Comparison of ENCODE assay signal across 8 cellular contexts in genomic region chr6:31157543-31158139, GRCh38. TPM values are rescaled to one million over a fixed set of nuclear protein-coding genes. Genes with fewer than 3 reads are reported as not detected.
DNase-seq lines count a peak whose midpoint lies in the region; ATAC-seq and TF ChIP-seq lines count a peak whose summit lies in the region.

A gene with protein sequence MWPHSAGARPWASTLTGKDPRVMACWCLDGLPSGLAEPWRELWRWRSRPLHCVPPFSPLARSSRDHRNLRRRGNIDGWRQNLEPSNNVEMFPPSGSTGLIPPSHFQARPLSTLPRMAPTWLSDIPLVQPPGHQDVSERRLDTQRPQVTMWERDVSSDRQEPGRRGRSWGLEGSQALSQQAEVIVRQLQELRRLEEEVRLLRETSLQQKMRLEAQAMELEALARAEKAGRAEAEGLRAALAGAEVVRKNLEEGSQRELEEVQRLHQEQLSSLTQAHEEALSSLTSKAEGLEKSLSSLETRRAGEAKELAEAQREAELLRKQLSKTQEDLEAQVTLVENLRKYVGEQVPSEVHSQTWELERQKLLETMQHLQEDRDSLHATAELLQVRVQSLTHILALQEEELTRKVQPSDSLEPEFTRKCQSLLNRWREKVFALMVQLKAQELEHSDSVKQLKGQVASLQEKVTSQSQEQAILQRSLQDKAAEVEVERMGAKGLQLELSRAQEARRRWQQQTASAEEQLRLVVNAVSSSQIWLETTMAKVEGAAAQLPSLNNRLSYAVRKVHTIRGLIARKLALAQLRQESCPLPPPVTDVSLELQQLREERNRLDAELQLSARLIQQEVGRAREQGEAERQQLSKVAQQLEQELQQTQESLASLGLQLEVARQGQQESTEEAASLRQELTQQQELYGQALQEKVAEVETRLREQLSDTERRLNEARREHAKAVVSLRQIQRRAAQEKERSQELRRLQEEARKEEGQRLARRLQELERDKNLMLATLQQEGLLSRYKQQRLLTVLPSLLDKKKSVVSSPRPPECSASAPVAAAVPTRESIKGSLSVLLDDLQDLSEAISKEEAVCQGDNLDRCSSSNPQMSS (minus strand): TSS chr6:31157802. CDS start chr6:31157600, 202 bp downstream.

- POLR2A ChIA-PET in activated B cell treated with CpG ODN at 0.5 μM for 24 hours (lab: Charles Lee), result interaction anchor here (0.5 to 2.3 kb wide), 8 partner anchors 10 to 543 kb away, joined by 3 to 20 read pairs (median 4); partner anchors contain the start of gene HLA-C

- H3K4me1 ChIP-seq in heart left ventricle, result peaks cover 0 to 26% (median 15%) of the 10 kb centered on the region in 12 donors

- no peak for TF ChIP-seq POLR2A in heart left ventricle (IDR thresholded peaks at IDR 0.05)

- peaks cover 39% of the 10 kb centered on the region for H3K36me3 Mint-ChIP-seq in activated CD4-positive, alpha-beta T cell treated with anti-CD3 and anti-CD28 coated beads, Interleukin-2, amount 10 ng/mL, durations not matched to agents 24 days and 14 days (ENCODE audit: low read depth)
- H3K36me3 Mint-ChIP-seq in activated B cell treated with CpG ODN at 0.5 μM for 24 hours (ENCODE audit: low read depth), result peaks cover 26% of the 10 kb centered on the region

- H3K27me3 Mint-ChIP-seq in activated CD4-positive, alpha-beta T cell treated with anti-CD3 and anti-CD28 coated beads, Interleukin-2, amount 10 ng/mL, durations not matched to agents 24 days and 14 days, result peaks cover 3% of the 10 kb centered on the region
- H3K27me3 Mint-ChIP-seq in activated B cell treated with CpG ODN at 0.5 μM for 24 hours, result no peaks in the 10 kb centered on the region

- peak within 1 kb of the TSS in 11 of 12 donors; percentile 33 to 83 (median 59) for H3K27ac ChIP-seq in heart left ventricle

- 8 to 15% (median 11%) methylated on average over 14 of the region's 14 CpGs for WGBS in heart left ventricle, 4 donors

- no peaks in the 10 kb centered on the region for H3K9me3 ChIP-seq in heart left ventricle

- no peaks in the 10 kb centered on the region for H3K9me3 Mint-ChIP-seq in activated CD4-positive, alpha-beta T cell treated with anti-CD3 and anti-CD28 coated beads, Interleukin-2, amount 10 ng/mL, durations not matched to agents 24 days and 14 days
- no peaks in the 10 kb centered on the region for H3K9me3 Mint-ChIP-seq in activated B cell treated with CpG ODN at 0.5 μM for 24 hours

- ATAC-seq in activated B cell treated with CpG ODN at 0.5 μM for 24 hours (ENCODE audit: low read depth), result no peak
- ATAC-seq in heart left ventricle, result peak in 3 of 4 donors; percentile 8 to 31 (median 12)

- no peak for DNase-seq in activated CD4-positive, alpha-beta T cell treated with anti-CD3 and anti-CD28 coated beads, Interleukin-2, amount 10 ng/mL, durations not matched to agents 24 days and 14 days
- DNase-seq in activated CD4-positive, alpha-beta T cell treated with anti-CD3 and anti-CD28 coated beads for 4 hours, result no peak
- no peak for DNase-seq in activated B cell treated with CpG ODN at 0.5 μM for 24 hours
- DNase-seq in heart left ventricle, result peak in 1 of 5 donors; percentile 14
- peak; percentile 23 for DNase-seq in retina
- DNase-seq in hippocampal formation (lab: John Stamatoyannopoulos, UW), result no peak
- DNase-seq in DMS 273 (lab: John Stamatoyannopoulos, UW; ENCODE audit: unreplicated experiment), result no peak
- DNase-seq in SHP77 treated with DMSO at 0.1 percent for 48 hours (lab: John Stamatoyannopoulos, UW), result no peak

- intact Hi-C loops in activated CD4-positive, alpha-beta T cell treated with anti-CD3 and anti-CD28 coated beads, Interleukin-2, amount 10 ng/mL, durations not matched to agents 24 days and 14 days (cut with micrococcal nuclease), result loop anchor here (2.0 to 5.0 kb wide), 4 partner anchors 21 to 540 kb away; partner anchors contain the start of genes HLA-C, MRPS18B and PPP1R10
- intact Hi-C loops in activated B cell treated with CpG ODN at 0.5 μM for 24 hours (cut with micrococcal nuclease) (loop anchor here (1.0 to 5.0 kb wide), 4 partner anchors 20 to 1215 kb away; partner anchors contain the start of gene HLA-A), heart left ventricle (cut with DNase I) (loop anchor here in 1 of 10 donors (1.0 kb wide), 1 partner anchor 14 kb away; no protein-coding TSS in a partner anchor)

- peaks cover 37% of the 10 kb centered on the region for H3K4me1 Mint-ChIP-seq in activated CD4-positive, alpha-beta T cell treated with anti-CD3 and anti-CD28 coated beads, Interleukin-2, amount 10 ng/mL, durations not matched to agents 24 days and 14 days
- H3K4me1 Mint-ChIP-seq in activated B cell treated with CpG ODN at 0.5 μM for 24 hours, result peaks cover 30% of the 10 kb centered on the region

- peaks cover 0 to 32% (median 13%) of the 10 kb centered on the region in 9 donors for H3K36me3 ChIP-seq in heart left ventricle

- H3K27me3 ChIP-seq in heart left ventricle, result no peaks in the 10 kb centered on the region

- peak within 1 kb of the TSS; percentile 97 for H3K4me3 Mint-ChIP-seq in activated CD4-positive, alpha-beta T cell treated with anti-CD3 and anti-CD28 coated beads, Interleukin-2, amount 10 ng/mL, durations not matched to agents 24 days and 14 days
- H3K4me3 Mint-ChIP-seq in activated B cell treated with CpG ODN at 0.5 μM for 24 hours, result peak within 1 kb of the TSS; percentile 95

- peak within 1 kb of the TSS; percentile 89 for H3K27ac Mint-ChIP-seq in activated CD4-positive, alpha-beta T cell treated with anti-CD3 and anti-CD28 coated beads, Interleukin-2, amount 10 ng/mL, durations not matched to agents 24 days and 14 days
- H3K27ac Mint-ChIP-seq in activated B cell treated with CpG ODN at 0.5 μM for 24 hours, result peak within 1 kb of the TSS; percentile 90

- CTCF ChIA-PET in activated B cell treated with CpG ODN at 0.5 μM for 24 hours (lab: Charles Lee), result interaction anchor here (2.1 kb wide), 1 partner anchor 209 kb away, joined by 9 read pairs; no protein-coding TSS in a partner anchor

- TF ChIP-seq CTCF in activated B cell treated with CpG ODN at 0.5 μM for 24 hours (IDR thresholded peaks at IDR 0.05) (no peak), heart left ventricle (IDR thresholded peaks at IDR 0.05) (no peak)

- peak within 1 kb of the TSS; percentile 52 to 87 (median 68) for H3K4me3 ChIP-seq in heart left ventricle

RNA-seq across cellular contexts. Expression of the gene that starts here (rescaled TPM):
- 51.5 and 52.7 TPM in 2 replicates for total RNA-seq in activated CD4-positive, alpha-beta T cell treated with anti-CD3 and anti-CD28 coated beads, Interleukin-2, amount 10 ng/mL, durations not matched to agents 24 days and 14 days
- total RNA-seq in activated B cell treated with CpG ODN at 0.5 μM for 24 hours (32.3 and 37.6 TPM in 2 replicates), heart left ventricle (10 to 100 TPM in 6 of 9 donors, 1 to 10 TPM in 3; 6.0 to 16.4 (median 12.5) TPM)
- polyA plus RNA-seq in heart left ventricle, result 10 to 100 TPM in 1 of 2 donors, 1 to 10 TPM in 1; 10.0 to 10.3 TPM
